Comparison of ENCODE assay signal across 23 cellular contexts in the genomic region with DNA sequence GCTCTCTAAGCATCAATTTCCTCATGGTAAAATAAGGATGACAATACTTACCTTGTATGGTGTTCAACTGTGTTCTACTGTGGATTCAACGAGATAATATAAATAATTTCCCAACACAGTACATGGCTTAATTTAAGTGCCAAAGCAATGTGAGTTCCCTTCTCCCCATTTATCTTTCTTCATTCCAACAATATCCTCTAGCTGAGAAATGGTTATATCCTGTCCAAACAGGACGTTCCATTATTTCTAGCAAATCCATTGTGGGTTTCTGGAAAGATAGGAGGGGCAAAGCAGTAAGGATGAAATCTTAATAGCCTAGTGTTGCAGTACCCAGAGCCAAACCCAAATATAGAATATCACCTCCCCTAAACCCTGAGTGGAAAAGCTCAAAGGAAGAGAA. TPM values are rescaled to one million over a fixed set of nuclear protein-coding genes. Genes with fewer than 3 reads are reported as not detected.
DNase-seq lines count a peak whose midpoint lies in the region; ATAC-seq and TF ChIP-seq lines count a peak whose summit lies in the region.
"Had no signal": no experiment of that assay in that cellular context is flagged by ENCODE, and none has a peak within 500 bp of the region (broad histone marks: within the 10 kb centered on the region; RNA-seq: fewer than 3 reads in every experiment).

No MANE protein-coding gene starts in this region.

- peaks cover 16% of the 10 kb centered on the region for H3K79me2 ChIP-seq in fibroblast of lung (ENCODE audit: control insufficient read depth, insufficient read depth, low read length)
- H3K79me2 ChIP-seq in osteoblast (ENCODE audit: insufficient read depth, low read length): no peaks in the 10 kb centered on the region

- peaks cover 17% of the 10 kb centered on the region for H3K36me3 ChIP-seq in left ventricle myocardium inferior
- no peaks in the 10 kb centered on the region for H3K36me3 ChIP-seq in fibroblast of lung (ENCODE audit: control insufficient read depth, insufficient read depth, low read length)
- no peaks in the 10 kb centered on the region for H3K36me3 ChIP-seq in osteoblast (ENCODE audit: insufficient read depth, low read length)
- no peaks in the 10 kb centered on the region for H3K36me3 ChIP-seq in uterus

- TF ChIP-seq POLR2A in uterus (IDR thresholded peaks at IDR 0.05): no peak

- H3K9me3 ChIP-seq in left ventricle myocardium inferior (replicated peaks): no peaks in the 10 kb centered on the region
- no peaks in the 10 kb centered on the region for H3K9me3 ChIP-seq in fibroblast of lung (ENCODE audit: control insufficient read depth, insufficient read depth, low read depth, low read length)
- H3K9me3 ChIP-seq in osteoblast (ENCODE audit: low read depth, low read length): no peaks in the 10 kb centered on the region
- no peaks in the 10 kb centered on the region for H3K9me3 ChIP-seq in uterus
- H3K9me3 ChIP-seq: BLaER1, upper lobe of left lung had no signal

- H3K27me3 ChIP-seq in left ventricle myocardium inferior (ENCODE audit: low read depth): no peaks in the 10 kb centered on the region
- no peaks in the 10 kb centered on the region for H3K27me3 ChIP-seq in fibroblast of lung (ENCODE audit: control insufficient read depth, insufficient read depth, low read length)
- no peaks in the 10 kb centered on the region for H3K27me3 ChIP-seq in osteoblast (ENCODE audit: insufficient read depth, low read length)
- H3K27me3 ChIP-seq in uterus: no peaks in the 10 kb centered on the region
- H3K27me3 ChIP-seq: BLaER1, upper lobe of left lung had no signal

- ATAC-seq in HG02884 (IDR thresholded peaks at IDR 0.05; ENCODE audit: unreplicated experiment) (no peak), GM21360 (IDR thresholded peaks at IDR 0.05; ENCODE audit: unreplicated experiment) (no peak)
- ATAC-seq: GM23338; stimulated activated naive B cell treated with anti-CD40 and anti-IgM and Interleukin-4, amounts not matched to agents 10 μg/mL and 1 μg/mL and 100 μg/mL, for 72 hours; T-cell had no signal

- H3K4me2 ChIP-seq in fibroblast of lung (ENCODE audit: extremely low read depth, insufficient read depth, low read length): no peak overlapping the region
- peak overlapping the region; percentile 9 for H3K4me2 ChIP-seq in osteoblast (ENCODE audit: insufficient read depth, low read length)
- H3K4me2 ChIP-seq: BLaER1, GM23338, KMS-11 had no signal

- TF ChIP-seq CTCF in left ventricle myocardium inferior (IDR thresholded peaks at IDR 0.05; ENCODE audit: borderline replicate concordance) (no peak), fibroblast of lung (conservative IDR thresholded peaks at IDR 0.05 in 1 of 2, IDR thresholded peaks at IDR 0.05 in 1 of 2; ENCODE audit: low read depth in 1 of 2, low read length in 2 of 2) (no peak), osteoblast (IDR thresholded peaks at IDR 0.05; ENCODE audit: extremely low read depth, low read depth, low read length) (no peak), uterus (IDR thresholded peaks at IDR 0.05) (no peak)

- H3K4me3 ChIP-seq in left ventricle myocardium inferior: no peak overlapping the region
- no peak overlapping the region for H3K4me3 ChIP-seq in fibroblast of lung (replicated peaks in 1 of 4; ENCODE audit: control extremely low read depth in 1 of 4, insufficient read depth in 1 of 4, low read depth in 3 of 4, low read length in 4 of 4)
- H3K4me3 ChIP-seq in osteoblast (ENCODE audit: insufficient read depth, low read length): no peak overlapping the region
- no peak overlapping the region for H3K4me3 ChIP-seq in uterus
- H3K4me3 ChIP-seq: BLaER1, GM23338, upper lobe of left lung had no signal

- H2AFZ ChIP-seq in fibroblast of lung (ENCODE audit: low read length) (no peak overlapping the region), osteoblast (ENCODE audit: low read length) (no peak overlapping the region)
- H2AFZ ChIP-seq: GM23338 had no signal

- DNase-seq in left ventricle myocardium inferior (no peak), cardiac septum (ENCODE audit: low spot score) (no peak), fibroblast of lung (ENCODE audit: low read depth in 2 of 2) (peak; percentile 23 to 80), osteoblast (ENCODE audit: insufficient read length, low spot score, missing footprints) (no peak), uterus (no peak), RKO (ENCODE audit: low spot score) (no peak)
- DNase-seq: activated CD4-positive, alpha-beta T cell treated with anti-CD3 and anti-CD28 coated beads, Interleukin-2, amount 10 ng/mL, durations not matched to agents 24 days and 14 days; activated CD8-positive, alpha-beta memory T cell treated with anti-CD3 and anti-CD28 coated beads, Interleukin-2, amount 50 U/mL, for 4 hours; activated effector memory CD4-positive, alpha-beta T cell treated with Interleukin-2 at 50 U/mL for 16 hours; Calu3; midbrain; NCI-H1048; NCI-H2081; NCI-H510A treated with DMSO at 0.1 percent for 48 hours; SHP77; stimulated activated naive B cell treated with anti-CD40 and anti-IgM and Interleukin-4, amounts not matched to agents 10 μg/mL and 1 μg/mL and 100 μg/mL, for 72 hours; T-cell had no signal

- H4K20me1 ChIP-seq in fibroblast of lung (ENCODE audit: control insufficient read depth, extremely low read depth, insufficient read depth, low read length): no peaks in the 10 kb centered on the region
- H4K20me1 ChIP-seq in osteoblast (ENCODE audit: insufficient read depth, low read length): no peaks in the 10 kb centered on the region

- no peak overlapping the region for H3K9ac ChIP-seq in fibroblast of lung (ENCODE audit: insufficient read depth, low read length)
- H3K9ac ChIP-seq: BLaER1, KMS-11 had no signal

- H3K4me1 ChIP-seq in left ventricle myocardium inferior (peaks cover 86% of the 10 kb centered on the region), fibroblast of lung (ENCODE audit: control insufficient read depth, extremely low read depth, insufficient read depth, low read length) (peaks cover 20% of the 10 kb centered on the region), osteoblast (ENCODE audit: insufficient read depth, low read length) (peaks cover 37% of the 10 kb centered on the region), uterus (peaks cover 6 to 20% of the 10 kb centered on the region in 2 donors)

- intact Hi-C loops in left ventricle myocardium inferior (cut with micrococcal nuclease) (no loop called here), cardiac septum (cut with DNase I) (loop anchor here (5.0 kb wide), 1 partner anchor 34 kb away; no protein-coding TSS in a partner anchor), uterus (cut with DNase I; ENCODE audit: low total_unique reads) (no loop called here)

- H3K27ac ChIP-seq in left ventricle myocardium inferior (replicated peaks) (peak overlapping the region; percentile 57), fibroblast of lung (ENCODE audit: insufficient read depth, low read length) (no peak overlapping the region), osteoblast (ENCODE audit: low read depth, low read length) (peak overlapping the region; percentile 65), uterus (peak overlapping the region; percentile 17 to 31)
- H3K27ac ChIP-seq: BLaER1, KMS-11 had no signal

RNA-seq across cellular contexts. Expression of gene ABCA1, which starts 22.0 kb away (rescaled TPM):
- total RNA-seq in left ventricle myocardium inferior (10.8 TPM), cardiac septum (5.4 TPM), fibroblast of lung (60.4 and 75.2 TPM in 2 replicates), osteoblast (50.1 and 73.1 TPM in 2 replicates), uterus (10 to 100 TPM; 13.8 to 43.3 (median 25.9) TPM)
- polyA plus RNA-seq in fibroblast of lung: 11.5 and 22.4 TPM in 2 replicates
- polyA plus RNA-seq in fibroblast of lung (2012): 7.2 and 12.3 TPM in 2 replicates
- polyA minus RNA-seq in fibroblast of lung (ENCODE audit: low replicate concordance): 143 and 175 TPM in 2 replicates

Comparison
In these comparisons a context has a peak if more than half of its experiments do, and no peak if none do; other contexts are left out.
1. DNase-seq: peak in fibroblast of lung (2 of 2); none in left ventricle myocardium inferior (single experiment), cardiac septum (single experiment), osteoblast (single experiment), uterus (0 of 2) and RKO (single experiment).